Comparison of ENCODE assay signal across 40 cellular contexts in genomic region chr3:166111562-166111961, GRCh38.
"Had no signal": no experiment of that assay in that cellular context is flagged by ENCODE, and none has a peak within 500 bp of the region (broad histone marks: within the 10 kb centered on the region; RNA-seq: fewer than 3 reads in every experiment).

No MANE protein-coding gene starts in this region.

- H3K36me3 ChIP-seq: adrenal gland, ascending aorta, brain microvascular endothelial cell, breast epithelium, cardiac muscle cell had no signal

- H3K4me1 ChIP-seq: adrenal gland, ascending aorta, body of pancreas, breast epithelium had no signal

- H3K27me3 ChIP-seq: adrenal gland, ascending aorta, body of pancreas, brain microvascular endothelial cell, breast epithelium, cardiac muscle cell had no signal

- ATAC-seq: activated naive CD4-positive, alpha-beta T cell treated with anti-CD3 and anti-CD28 coated beads, Interleukin-2, amount 50 U/mL, for 72 hours; activated naive CD8-positive, alpha-beta T cell treated with anti-CD3 and anti-CD28 coated beads, Interleukin-2, amount 50 U/mL, for 24 hours; activated T-cell treated with anti-CD3 and anti-CD28 coated beads, Interleukin-2, amount 50 U/mL, for 4 hours; activated T-cell treated with anti-CD3 and anti-CD28 coated beads, Interleukin-2, amount 50 U/mL, for 72 hours; activated T-helper 17 cell treated with anti-CD3 and anti-CD28 coated beads, Interleukin-2, amount 50 U/mL, for 72 hours; body of pancreas had no signal

- H3K4me1 Mint-ChIP-seq: activated naive CD4-positive, alpha-beta T cell treated with anti-CD3 and anti-CD28 coated beads, Interleukin-2, amount 10 ng/mL, durations not matched to agents 7 days and 5 days; activated naive CD4-positive, alpha-beta T cell treated with anti-CD3 and anti-CD28 coated beads, Interleukin-2, amount 50 U/mL, for 24 hours; activated naive CD8-positive, alpha-beta T cell treated with anti-CD3 and anti-CD28 coated beads for 36 hours; activated naive CD8-positive, alpha-beta T cell treated with anti-CD3 and anti-CD28 coated beads, Interleukin-2, amount 10 ng/mL, durations not matched to agents 7 days and 5 days; activated naive CD8-positive, alpha-beta T cell treated with anti-CD3 and anti-CD28 coated beads, Interleukin-2, amount 50 U/mL, for 24 hours; activated T-helper 17 cell treated with anti-CD3 and anti-CD28 coated beads, Interleukin-2, amount 50 U/mL, for 72 hours; brain; central memory CD8-positive, alpha-beta T cell had no signal

- H3K4me3 ChIP-seq: adrenal gland, ascending aorta, body of pancreas, breast epithelium, cardiac muscle cell had no signal

- H3K36me3 Mint-ChIP-seq: activated naive CD4-positive, alpha-beta T cell treated with anti-CD3 and anti-CD28 coated beads, Interleukin-2, amount 10 ng/mL, durations not matched to agents 7 days and 5 days; activated naive CD4-positive, alpha-beta T cell treated with anti-CD3 and anti-CD28 coated beads, Interleukin-2, amount 50 U/mL, for 24 hours; activated naive CD8-positive, alpha-beta T cell; activated naive CD8-positive, alpha-beta T cell treated with anti-CD3 and anti-CD28 coated beads for 36 hours; activated naive CD8-positive, alpha-beta T cell treated with anti-CD3 and anti-CD28 coated beads, Interleukin-2, amount 10 ng/mL, durations not matched to agents 7 days and 5 days; brain had no signal

- FAIRE-seq: astrocyte, bronchial epithelial cell had no signal

- H3K9me3 ChIP-seq: adrenal gland, ascending aorta, body of pancreas, breast epithelium had no signal

- H3K27me3 Mint-ChIP-seq: activated naive CD4-positive, alpha-beta T cell treated with anti-CD3 and anti-CD28 coated beads, Interleukin-2, amount 10 ng/mL, durations not matched to agents 7 days and 5 days; activated naive CD4-positive, alpha-beta T cell treated with anti-CD3 and anti-CD28 coated beads, Interleukin-2, amount 50 U/mL, for 24 hours; activated naive CD8-positive, alpha-beta T cell; activated naive CD8-positive, alpha-beta T cell treated with anti-CD3 and anti-CD28 coated beads for 36 hours; activated naive CD8-positive, alpha-beta T cell treated with anti-CD3 and anti-CD28 coated beads, Interleukin-2, amount 10 ng/mL, durations not matched to agents 7 days and 5 days; activated naive CD8-positive, alpha-beta T cell treated with anti-CD3 and anti-CD28 coated beads, Interleukin-2, amount 50 U/mL, for 24 hours; activated T-cell treated with anti-CD3 and anti-CD28 coated beads, Interleukin-2, amount 50 U/mL, for 24 hours; activated T-helper 17 cell treated with anti-CD3 and anti-CD28 coated beads, Interleukin-2, amount 50 U/mL, for 72 hours; brain; central memory CD8-positive, alpha-beta T cell had no signal

- H3K9me3 Mint-ChIP-seq: activated naive CD4-positive, alpha-beta T cell treated with anti-CD3 and anti-CD28 coated beads for 36 hours; brain had no signal

- H3K27ac ChIP-seq: adrenal gland, ascending aorta, body of pancreas, brain microvascular endothelial cell, breast epithelium, cardiac muscle cell had no signal

- H3K27ac Mint-ChIP-seq: activated naive CD4-positive, alpha-beta T cell treated with anti-CD3 and anti-CD28 coated beads for 36 hours; activated naive CD4-positive, alpha-beta T cell treated with anti-CD3 and anti-CD28 coated beads, Interleukin-2, amount 10 ng/mL, durations not matched to agents 7 days and 5 days; activated naive CD4-positive, alpha-beta T cell treated with anti-CD3 and anti-CD28 coated beads, Interleukin-2, amount 50 U/mL, for 24 hours; activated naive CD4-positive, alpha-beta T cell treated with anti-CD3 and anti-CD28 coated beads, Interleukin-2, amount 50 U/mL, for 72 hours; activated naive CD8-positive, alpha-beta T cell; activated naive CD8-positive, alpha-beta T cell treated with anti-CD3 and anti-CD28 coated beads for 36 hours; activated naive CD8-positive, alpha-beta T cell treated with anti-CD3 and anti-CD28 coated beads, Interleukin-2, amount 10 ng/mL, durations not matched to agents 7 days and 5 days; activated naive CD8-positive, alpha-beta T cell treated with anti-CD3 and anti-CD28 coated beads, Interleukin-2, amount 50 U/mL, for 24 hours; activated T-cell treated with anti-CD3 and anti-CD28 coated beads, Interleukin-2, amount 50 U/mL, for 24 hours; activated T-cell treated with anti-CD3 and anti-CD28 coated beads, Interleukin-2, amount 50 U/mL, for 72 hours; activated T-helper 1 cell treated with anti-CD3 and anti-CD28 coated beads, Interleukin-12 subunit alpha, Interleukin-12 subunit beta, Interleukin-2, Interleukin-4 antibody, amounts not matched to agents 30 ng/mL and 10 ng/mL and 1 ng/mL, durations not matched to agents 14 hours and 24 hours and 36 hours; activated T-helper 17 cell treated with anti-CD3 and anti-CD28 coated beads, Interleukin-2, amount 50 U/mL, for 72 hours; activated T-helper 2 cell treated with anti-CD3 and anti-CD28 coated beads, Interferon-gamma antibody, Interleukin-2, Interleukin-4, amounts not matched to agents 10 μg/mL and 5 μg/mL and 100 μg/mL, durations not matched to agents 14 hours and 24 hours and 36 hours; brain had no signal

- DNase-seq: activated effector memory CD4-positive, alpha-beta T cell treated with anti-CD3 and anti-CD28 coated beads, Interleukin-2, amount 50 U/mL, for 16 hours; activated effector memory CD4-positive, alpha-beta T cell treated with Interleukin-2 at 50 U/mL for 16 hours; activated gamma-delta T cell; activated gamma-delta T cell treated with Interleukin-2 at 50 U/mL for 16 hours; activated naive CD4-positive, alpha-beta T cell; activated naive CD4-positive, alpha-beta T cell treated with anti-CD3 and anti-CD28 coated beads for 36 hours; activated naive CD4-positive, alpha-beta T cell treated with anti-CD3 and anti-CD28 coated beads, Interleukin-2, amount 10 ng/mL, durations not matched to agents 7 days and 5 days; activated naive CD4-positive, alpha-beta T cell treated with anti-CD3 and anti-CD28 coated beads, Interleukin-2, amount 50 U/mL, for 16 hours; activated naive CD4-positive, alpha-beta T cell treated with Interleukin-2 at 50 U/mL for 16 hours; activated naive CD8-positive, alpha-beta T cell treated with anti-CD3 and anti-CD28 coated beads for 36 hours; activated naive CD8-positive, alpha-beta T cell treated with anti-CD3 and anti-CD28 coated beads, Interleukin-2, amount 10 ng/mL, durations not matched to agents 7 days and 5 days; activated naive CD8-positive, alpha-beta T cell treated with anti-CD3 and anti-CD28 coated beads, Interleukin-2, amount 50 U/mL, for 24 hours; activated T-cell treated with anti-CD3 and anti-CD28 coated beads, Interleukin-2, amount 50 U/mL, for 1 hour; activated T-cell treated with anti-CD3 and anti-CD28 coated beads, Interleukin-2, amount 50 U/mL, for 24 hours; activated T-cell treated with anti-CD3 and anti-CD28 coated beads, Interleukin-2, amount 50 U/mL, for 4 hours; activated T-cell treated with anti-CD3 and anti-CD28 coated beads, Interleukin-2, amount 50 U/mL, for 48 hours; activated T-cell treated with anti-CD3 and anti-CD28 coated beads, Interleukin-2, amount 50 U/mL, for 72 hours; adrenal gland; amniotic stem cell; amygdala; anterior cingulate cortex; aorta; body of pancreas; brain microvascular endothelial cell; caudate nucleus; central memory CD4-positive, alpha-beta T cell; cerebellar nuclear complex had no signal

- H3K4me3 Mint-ChIP-seq: activated naive CD4-positive, alpha-beta T cell treated with anti-CD3 and anti-CD28 coated beads for 36 hours; activated naive CD4-positive, alpha-beta T cell treated with anti-CD3 and anti-CD28 coated beads, Interleukin-2, amount 10 ng/mL, durations not matched to agents 7 days and 5 days; activated naive CD4-positive, alpha-beta T cell treated with anti-CD3 and anti-CD28 coated beads, Interleukin-2, amount 50 U/mL, for 24 hours; activated naive CD8-positive, alpha-beta T cell; activated naive CD8-positive, alpha-beta T cell treated with anti-CD3 and anti-CD28 coated beads for 36 hours; activated naive CD8-positive, alpha-beta T cell treated with anti-CD3 and anti-CD28 coated beads, Interleukin-2, amount 10 ng/mL, durations not matched to agents 7 days and 5 days; activated naive CD8-positive, alpha-beta T cell treated with anti-CD3 and anti-CD28 coated beads, Interleukin-2, amount 50 U/mL, for 24 hours; activated T-cell treated with anti-CD3 and anti-CD28 coated beads, Interleukin-2, amount 50 U/mL, for 24 hours; activated T-cell treated with anti-CD3 and anti-CD28 coated beads, Interleukin-2, amount 50 U/mL, for 4 hours; activated T-cell treated with anti-CD3 and anti-CD28 coated beads, Interleukin-2, amount 50 U/mL, for 72 hours; activated T-helper 1 cell treated with anti-CD3 and anti-CD28 coated beads, Interleukin-12 subunit alpha, Interleukin-12 subunit beta, Interleukin-2, Interleukin-4 antibody, amounts not matched to agents 30 ng/mL and 10 ng/mL and 1 ng/mL, durations not matched to agents 14 hours and 24 hours and 36 hours; activated T-helper 17 cell treated with anti-CD3 and anti-CD28 coated beads, Interleukin-2, amount 50 U/mL, for 72 hours; brain; central memory CD8-positive, alpha-beta T cell had no signal
